Comparison of ENCODE assay signal across 1 cellular context in genomic region chr2:231662811-231663457, GRCh38.
TF ChIP-seq lines count a peak whose summit lies in the region.

No MANE protein-coding gene starts in this region.

TF ChIP-seq in HepG2, 621 proteins besides CTCF, POLR2A, EP300 and RAD21 (continued from another document):
- TF ChIP-seq ZNF777 (CRISPR knock-in tag; IDR thresholded peaks at IDR 0.05) (no peak), FOSL1 (CRISPR knock-in tag; IDR thresholded peaks at IDR 0.05; ENCODE audit: borderline replicate concordance) (no peak), MXI1 (IDR thresholded peaks at IDR 0.05; ENCODE audit: borderline replicate concordance, low read depth, low read length) (no peak), FOXC1 (CRISPR knock-in tag; IDR thresholded peaks at IDR 0.05; ENCODE audit: borderline replicate concordance) (no peak), GABPB1 (CRISPR knock-in tag; IDR thresholded peaks at IDR 0.05) (no peak), RBFOX2 (IDR thresholded peaks at IDR 0.05; ENCODE audit: low read depth, low read length) (no peak), AGO1 (IDR thresholded peaks at IDR 0.05; ENCODE audit: low read depth, low read length, poor library complexity, severe bottlenecking) (no peak), NFE2L2 (IDR thresholded peaks at IDR 0.05; ENCODE audit: low read length) (no peak), MIER3 (CRISPR knock-in tag; IDR thresholded peaks at IDR 0.05; ENCODE audit: borderline replicate concordance) (no peak), ZNF503 (CRISPR knock-in tag; IDR thresholded peaks at IDR 0.05) (no peak), SP1 (IDR thresholded peaks at IDR 0.05) (no peak), SP1 (CRISPR knock-in tag; IDR thresholded peaks at IDR 0.05) (no peak), RORA (CRISPR knock-in tag; IDR thresholded peaks at IDR 0.05) (no peak), ZBTB42 (CRISPR knock-in tag; IDR thresholded peaks at IDR 0.05) (no peak), ETV5 (CRISPR knock-in tag; IDR thresholded peaks at IDR 0.05; ENCODE audit: borderline replicate concordance) (no peak), ZBTB43 (CRISPR knock-in tag; conservative IDR thresholded peaks at IDR 0.05) (0 out of 2 replicates have a peak, but pooled peaks have one; percentile 27), ZNF878 (CRISPR knock-in tag; IDR thresholded peaks at IDR 0.05) (no peak), ZNF432 (CRISPR knock-in tag; IDR thresholded peaks at IDR 0.05; ENCODE audit: borderline replicate concordance) (no peak), ZNF619 (CRISPR knock-in tag; IDR thresholded peaks at IDR 0.05) (no peak), ZNF281 (CRISPR knock-in tag; IDR thresholded peaks at IDR 0.05; ENCODE audit: borderline replicate concordance) (no peak), TOPORS (CRISPR knock-in tag; IDR thresholded peaks at IDR 0.05) (no peak), ZFP90 (CRISPR knock-in tag; IDR thresholded peaks at IDR 0.05; ENCODE audit: borderline replicate concordance) (no peak), TEAD3 (CRISPR knock-in tag; optimal IDR thresholded peaks at IDR 0.05; ENCODE audit: borderline replicate concordance) (peak; percentile 15), FOXO4 (CRISPR knock-in tag; conservative IDR thresholded peaks at IDR 0.05) (no peak), LBX2 (CRISPR knock-in tag; IDR thresholded peaks at IDR 0.05; ENCODE audit: borderline replicate concordance) (no peak), SP140L (CRISPR knock-in tag; IDR thresholded peaks at IDR 0.05; ENCODE audit: borderline replicate concordance) (no peak), ZNF782 (CRISPR knock-in tag; IDR thresholded peaks at IDR 0.05; ENCODE audit: borderline replicate concordance) (no peak), RELA (CRISPR knock-in tag; IDR thresholded peaks at IDR 0.05) (no peak), MAX (IDR thresholded peaks at IDR 0.05) (0 out of 2 replicates have a peak, but pooled peaks have one; percentile 23), ZBTB7A (CRISPR knock-in tag; IDR thresholded peaks at IDR 0.05) (0 out of 2 replicates have a peak, but pooled peaks have one; percentile 17), NR0B2 (CRISPR knock-in tag; IDR thresholded peaks at IDR 0.05) (no peak), SNRNP70 (IDR thresholded peaks at IDR 0.05; ENCODE audit: low read depth, low read length) (no peak), ZBTB39 (CRISPR knock-in tag; IDR thresholded peaks at IDR 0.05) (no peak), ASH2L (IDR thresholded peaks at IDR 0.05; ENCODE audit: insufficient read length, low read depth, low read length) (no peak), ZNF775 (CRISPR knock-in tag; IDR thresholded peaks at IDR 0.05; ENCODE audit: borderline replicate concordance) (no peak), TEF (CRISPR knock-in tag; IDR thresholded peaks at IDR 0.05) (no peak), BHLHE40 (IDR thresholded peaks at IDR 0.05; ENCODE audit: low read length) (peak; percentile 51; the same call in 1 of the 2 replicates), ZBTB33 (CRISPR knock-in tag; IDR thresholded peaks at IDR 0.05) (peak; percentile 72), SP5 (CRISPR knock-in tag; IDR thresholded peaks at IDR 0.05; ENCODE audit: borderline replicate concordance, low read depth) (no peak), KMT2B (CRISPR knock-in tag; IDR thresholded peaks at IDR 0.05) (no peak), RXRA (CRISPR knock-in tag; IDR thresholded peaks at IDR 0.05) (0 out of 2 replicates have a peak, but pooled peaks have one; percentile 25), ZNF839 (CRISPR knock-in tag; IDR thresholded peaks at IDR 0.05; ENCODE audit: borderline replicate concordance) (no peak)
